In genomic region chr15:85793641-85794597, GRCh38 we compare ENCODE assay signal across 8 cellular contexts. TPM values are rescaled to one million over a fixed set of nuclear protein-coding genes. Genes with fewer than 3 reads are reported as not detected.
A peak's percentile ranks its signal among the peaks of the same experiment; 100 is the strongest.
DNase-seq lines count a peak whose midpoint lies in the region; ATAC-seq and TF ChIP-seq lines count a peak whose summit lies in the region.

No MANE protein-coding gene starts in this region.

- no peaks in the 10 kb centered on the region for H3K36me3 Mint-ChIP-seq in activated T-helper 17 cell treated with anti-CD3 and anti-CD28 coated beads, Interleukin-2, amount 50 U/mL, for 72 hours (ENCODE audit: low read depth)

- DNase-seq in NCI-H2171 treated with DMSO at 0.1 percent for 48 hours (lab: John Stamatoyannopoulos, UW) (peak; percentile 36), foreskin fibroblast (peak in 1 of 2 donors; percentile 60), osteoblast (ENCODE audit: insufficient read length, low spot score, missing footprints) (peak; percentile 94), cerebellar nuclear complex (lab: John Stamatoyannopoulos, UW) (no peak), Ammon's horn (ENCODE audit: low spot score) (no peak)

- peaks cover 4% of the 10 kb centered on the region for H3K27me3 ChIP-seq in osteoblast (ENCODE audit: insufficient read depth, low read length)

- H3K36me3 ChIP-seq in osteoblast (ENCODE audit: insufficient read depth, low read length), result no peaks in the 10 kb centered on the region

- peak overlapping the region; percentile 94 for H3K4me2 ChIP-seq in osteoblast (ENCODE audit: insufficient read depth, low read length)

- H3K9me3 ChIP-seq in osteoblast (ENCODE audit: low read depth, low read length), result no peaks in the 10 kb centered on the region

- ATAC-seq in GM18511 (IDR thresholded peaks at IDR 0.05; ENCODE audit: unreplicated experiment) (peak; percentile 50), HG02642 (IDR thresholded peaks at IDR 0.05; ENCODE audit: poor library complexity, unreplicated experiment) (peak; percentile 40)
- ATAC-seq in activated T-helper 17 cell treated with anti-CD3 and anti-CD28 coated beads, Interleukin-2, amount 50 U/mL, for 72 hours (replicated peaks), result peak; percentile 39

- H2AFZ ChIP-seq in osteoblast (ENCODE audit: low read length), result peak overlapping the region; percentile 75

- H3K27ac Mint-ChIP-seq in activated T-helper 17 cell treated with anti-CD3 and anti-CD28 coated beads, Interleukin-2, amount 50 U/mL, for 72 hours, result peak overlapping the region; percentile 71

- H3K9me3 Mint-ChIP-seq in activated T-helper 17 cell treated with anti-CD3 and anti-CD28 coated beads, Interleukin-2, amount 50 U/mL, for 72 hours, result no peaks in the 10 kb centered on the region

- H3K4me3 ChIP-seq in foreskin fibroblast (ENCODE audit: low read depth in 1 of 2, low read length in 2 of 2) (peak overlapping the region; percentile 81 to 84), osteoblast (ENCODE audit: insufficient read depth, low read length) (peak overlapping the region; percentile 89)

- H3K79me2 ChIP-seq in osteoblast (ENCODE audit: insufficient read depth, low read length), result peaks cover 42% of the 10 kb centered on the region

- H3K4me3 Mint-ChIP-seq in activated T-helper 17 cell treated with anti-CD3 and anti-CD28 coated beads, Interleukin-2, amount 50 U/mL, for 72 hours, result peak overlapping the region; percentile 83

- H3K4me1 ChIP-seq in osteoblast (ENCODE audit: insufficient read depth, low read length), result peaks cover 19% of the 10 kb centered on the region

- H4K20me1 ChIP-seq in osteoblast (ENCODE audit: insufficient read depth, low read length), result peaks cover 32% of the 10 kb centered on the region

- H3K27ac ChIP-seq in osteoblast (ENCODE audit: low read depth, low read length), result peak overlapping the region; percentile 55

- TF ChIP-seq CTCF in foreskin fibroblast (IDR thresholded peaks at IDR 0.05; ENCODE audit: low read depth, low read length) (no peak), osteoblast (IDR thresholded peaks at IDR 0.05; ENCODE audit: extremely low read depth, low read depth, low read length) (no peak)

- peaks cover 23% of the 10 kb centered on the region for H3K4me1 Mint-ChIP-seq in activated T-helper 17 cell treated with anti-CD3 and anti-CD28 coated beads, Interleukin-2, amount 50 U/mL, for 72 hours

- H3K27me3 Mint-ChIP-seq in activated T-helper 17 cell treated with anti-CD3 and anti-CD28 coated beads, Interleukin-2, amount 50 U/mL, for 72 hours, result no peaks in the 10 kb centered on the region

RNA-seq across cellular contexts. Expression of gene KLHL25, which starts 0.8 kb away (rescaled TPM):
- 1 to 10 TPM; 3.4 to 4.6 TPM for total RNA-seq in activated T-helper 17 cell treated with anti-CD3 and anti-CD28 coated beads, Interleukin-2, amount 50 U/mL, for 72 hours
- 3.8 and 4.3 TPM in 2 replicates for total RNA-seq in osteoblast

Comparison
In these comparisons a context has a peak if more than half of its experiments do, and no peak if none do; other contexts are left out.
1. DNase-seq: peak in NCI-H2171 treated with DMSO at 0.1 percent for 48 hours (single experiment) and osteoblast (single experiment); none in cerebellar nuclear complex (0 of 2) and Ammon's horn (single experiment).
2. Peak in every context shown above with its lines, with median percentiles within 50 percentile points of each other: ATAC-seq.